In the genomic region with DNA sequence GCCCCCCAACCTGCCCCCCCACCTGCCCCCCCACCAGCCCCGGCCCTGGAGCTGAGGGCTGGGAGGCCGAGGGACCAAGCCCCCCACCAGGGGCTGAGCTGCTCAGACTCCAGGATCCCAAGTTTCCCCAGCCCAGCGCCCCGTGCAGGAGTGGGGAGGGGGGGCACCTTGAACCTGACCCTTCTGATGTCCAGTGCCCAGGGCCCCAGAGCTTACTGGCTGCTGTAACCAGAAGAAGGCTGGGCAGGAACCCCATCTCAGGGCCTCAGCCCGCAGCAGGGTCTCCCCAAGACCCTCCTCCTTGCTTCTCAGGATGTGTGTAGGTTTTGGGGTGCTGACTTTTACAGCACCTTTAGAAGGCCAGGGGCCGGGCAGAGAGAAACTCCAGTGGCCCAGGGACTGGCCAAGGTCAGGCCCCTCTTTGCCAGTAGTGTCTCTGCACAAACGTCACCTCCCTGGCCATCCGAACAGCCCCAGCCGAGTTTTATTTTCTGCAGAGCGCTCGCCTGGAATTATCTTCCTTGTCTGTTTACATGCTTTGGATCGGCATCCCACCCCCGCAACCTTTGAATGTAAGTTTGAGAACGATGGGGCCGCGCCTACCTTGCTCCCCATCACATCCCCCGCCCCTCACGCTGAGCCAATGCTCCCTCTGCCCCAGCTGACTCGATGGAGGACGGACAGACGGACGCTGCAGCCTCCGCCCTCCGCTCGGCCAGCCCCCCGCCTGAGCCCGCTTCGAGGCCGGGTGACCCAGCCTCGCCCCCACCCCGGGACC, we compare ENCODE assay signal across 8 cellular contexts.
DNase-seq lines count a peak whose midpoint lies in the region; ATAC-seq and TF ChIP-seq lines count a peak whose summit lies in the region.

No MANE protein-coding gene starts in this region.

- H3K9ac ChIP-seq in fibroblast of lung (ENCODE audit: insufficient read depth, low read length) (no peak overlapping the region), trophoblast cell (ENCODE audit: low read length) (no peak overlapping the region)

- no peak overlapping the region for H2BK120ac ChIP-seq in trophoblast cell (ENCODE audit: insufficient read depth, low read length, poor library complexity)

- no peaks in the 10 kb centered on the region for H3K36me3 Mint-ChIP-seq in activated CD8-positive, alpha-beta T cell treated with anti-CD3 and anti-CD28 coated beads for 36 hours (ENCODE audit: low read depth)

- H3K36me3 ChIP-seq in fibroblast of lung (ENCODE audit: control insufficient read depth, insufficient read depth, low read length) (no peaks in the 10 kb centered on the region), trophoblast cell (ENCODE audit: control insufficient read depth in 1 of 2, insufficient read depth in 2 of 2, low read length in 2 of 2) (no peaks in the 10 kb centered on the region)

- peak; percentile 72 for ATAC-seq in activated CD8-positive, alpha-beta T cell treated with anti-CD3 and anti-CD28 coated beads for 36 hours
- ATAC-seq in HG03457 (IDR thresholded peaks at IDR 0.05; ENCODE audit: unreplicated experiment) (no peak), GM18858 (IDR thresholded peaks at IDR 0.05; ENCODE audit: unreplicated experiment) (no peak)

- no peaks in the 10 kb centered on the region for H3K4me1 ChIP-seq in fibroblast of lung (ENCODE audit: control insufficient read depth, extremely low read depth, insufficient read depth, low read length)
- H3K4me1 ChIP-seq in trophoblast cell (ENCODE audit: control insufficient read depth in 1 of 2, insufficient read depth in 2 of 2, low read length in 2 of 2): peaks cover 2 to 5% of the 10 kb centered on the region in 2 experiments

- H2BK12ac ChIP-seq in trophoblast cell (ENCODE audit: low read length): no peak overlapping the region

- H3K9me3 ChIP-seq in fibroblast of lung (ENCODE audit: control insufficient read depth, insufficient read depth, low read depth, low read length) (no peaks in the 10 kb centered on the region), trophoblast cell (ENCODE audit: insufficient read depth, low read depth, low read length) (no peaks in the 10 kb centered on the region)

- H2AFZ ChIP-seq in fibroblast of lung (ENCODE audit: low read length): peak overlapping the region; percentile 14
- H2AFZ ChIP-seq in trophoblast cell (ENCODE audit: insufficient read depth, low read length, poor library complexity): no peak overlapping the region

- no peak for TF ChIP-seq EP300 in Ishikawa (IDR thresholded peaks at IDR 0.05; ENCODE audit: borderline replicate concordance)

- no peak overlapping the region for H4K91ac ChIP-seq in trophoblast cell (ENCODE audit: low read depth, low read length)

- intact Hi-C loops in activated CD8-positive, alpha-beta T cell treated with anti-CD3 and anti-CD28 coated beads for 36 hours (cut with micrococcal nuclease): loop anchor here (5.0 to 10.0 kb wide), 2 partner anchors 182 to 369 kb away; no protein-coding TSS in a partner anchor

- H3K27me3 ChIP-seq in fibroblast of lung (ENCODE audit: control insufficient read depth, insufficient read depth, low read length): peaks cover 15% of the 10 kb centered on the region
- H3K27me3 ChIP-seq in trophoblast cell (ENCODE audit: insufficient read depth, low read length): peaks cover 4% of the 10 kb centered on the region

- H4K20me1 ChIP-seq in fibroblast of lung (ENCODE audit: control insufficient read depth, extremely low read depth, insufficient read depth, low read length): no peaks in the 10 kb centered on the region

- no peak overlapping the region for H2AK5ac ChIP-seq in trophoblast cell (ENCODE audit: low read length)

- H3K27me3 Mint-ChIP-seq in activated CD8-positive, alpha-beta T cell treated with anti-CD3 and anti-CD28 coated beads for 36 hours: peaks cover 52% of the 10 kb centered on the region

- TF ChIP-seq RAD21 in Ishikawa (IDR thresholded peaks at IDR 0.05; ENCODE audit: low read depth): no peak

- H3K27ac ChIP-seq in fibroblast of lung (ENCODE audit: insufficient read depth, low read length) (no peak overlapping the region), trophoblast cell (ENCODE audit: low read depth, low read length) (no peak overlapping the region)

- no peak overlapping the region for H4K12ac ChIP-seq in trophoblast cell (ENCODE audit: low read depth, low read length)

- H3K4me1 Mint-ChIP-seq in activated CD8-positive, alpha-beta T cell treated with anti-CD3 and anti-CD28 coated beads for 36 hours (ENCODE audit: low read depth): peaks cover 9% of the 10 kb centered on the region

- no peak overlapping the region for H3K23ac ChIP-seq in trophoblast cell (ENCODE audit: low read length)

- CTCF ChIA-PET in activated CD8-positive, alpha-beta T cell treated with anti-CD3 and anti-CD28 coated beads for 36 hours (lab: Charles Lee): interaction anchor here (0.5 to 3.7 kb wide), 10 partner anchors 37 to 372 kb away, joined by 3 to 14 read pairs (median 3); no protein-coding TSS in a partner anchor

- no CpG with 5 or more reads among the region's 31 CpGs for WGBS in trophoblast cell (ENCODE audit: extremely low coverage, insufficient coverage, insufficient read length)

- no peak overlapping the region for H3K18ac ChIP-seq in trophoblast cell (ENCODE audit: low read length)

- no peaks in the 10 kb centered on the region for H3K9me3 Mint-ChIP-seq in activated CD8-positive, alpha-beta T cell treated with anti-CD3 and anti-CD28 coated beads for 36 hours

- H3K4me3 ChIP-seq in fibroblast of lung (replicated peaks in 1 of 4; ENCODE audit: control extremely low read depth in 1 of 4, insufficient read depth in 1 of 4, low read depth in 3 of 4, low read length in 4 of 4) (peak overlapping the region; percentile 30 to 40 (median 32)), trophoblast cell (ENCODE audit: low read depth, low read length) (peak overlapping the region; percentile 42)

- no peak for TF ChIP-seq CTCF in activated CD8-positive, alpha-beta T cell treated with anti-CD3 and anti-CD28 coated beads for 36 hours (IDR thresholded peaks at IDR 0.05)
- TF ChIP-seq CTCF in fibroblast of lung (conservative IDR thresholded peaks at IDR 0.05 in 1 of 2, IDR thresholded peaks at IDR 0.05 in 1 of 2; ENCODE audit: low read depth in 1 of 2, low read length in 2 of 2): no peak

- H3K14ac ChIP-seq in trophoblast cell (ENCODE audit: low read length): no peak overlapping the region

- H2BK5ac ChIP-seq in trophoblast cell (ENCODE audit: low read depth, low read length, poor library complexity): no peak overlapping the region

- no peak overlapping the region for H3K27ac Mint-ChIP-seq in activated CD8-positive, alpha-beta T cell treated with anti-CD3 and anti-CD28 coated beads for 36 hours

- H3K4me2 ChIP-seq in fibroblast of lung (ENCODE audit: extremely low read depth, insufficient read depth, low read length) (peak overlapping the region; percentile 85), trophoblast cell (ENCODE audit: low read length) (peak overlapping the region; percentile 83)

- H3K79me2 ChIP-seq in fibroblast of lung (ENCODE audit: control insufficient read depth, insufficient read depth, low read length) (no peaks in the 10 kb centered on the region), trophoblast cell (ENCODE audit: control insufficient read depth, insufficient read depth, low read length, poor library complexity) (no peaks in the 10 kb centered on the region)

- H4K8ac ChIP-seq in trophoblast cell (ENCODE audit: low read depth, low read length): no peak overlapping the region

- H3K4me3 Mint-ChIP-seq in activated CD8-positive, alpha-beta T cell treated with anti-CD3 and anti-CD28 coated beads for 36 hours: peak overlapping the region; percentile 48

- DNase-seq in AG08396 (ENCODE audit: low spot score): peak; percentile 61
- DNase-seq in activated CD8-positive, alpha-beta T cell treated with anti-CD3 and anti-CD28 coated beads for 36 hours: peak; percentile 64
- DNase-seq in fibroblast of lung (ENCODE audit: low read depth in 2 of 2): peak in 1 of 2 donors; percentile 44
- DNase-seq in trophoblast cell: peak in 1 of 2 donors; percentile 10
- DNase-seq in NCI-H446 (lab: John Stamatoyannopoulos, UW): no peak

- POLR2A ChIA-PET in activated CD8-positive, alpha-beta T cell treated with anti-CD3 and anti-CD28 coated beads for 36 hours (lab: Charles Lee): interaction anchor here (0.5 to 0.7 kb wide), 2 partner anchors 38 to 872 kb away, joined by 3 read pairs; no protein-coding TSS in a partner anchor

- H3K4ac ChIP-seq in trophoblast cell (ENCODE audit: low read depth, low read length): no peak overlapping the region

- no peaks in the 10 kb centered on the region for H3K79me1 ChIP-seq in trophoblast cell (ENCODE audit: low read length)

TF ChIP-seq in Ishikawa, 13 proteins besides CTCF, POLR2A, EP300 and RAD21:
- TF ChIP-seq TAF1 (IDR thresholded peaks at IDR 0.05; ENCODE audit: low read depth) (no peak), EGR1 (IDR thresholded peaks at IDR 0.05) (0 out of 2 replicates have a peak, but pooled peaks have one; percentile 28)

Comparison
In these comparisons a context has a peak if more than half of its experiments do, and no peak if none do; other contexts are left out.
1. DNase-seq: peak in AG08396 (single experiment) and activated CD8-positive, alpha-beta T cell treated with anti-CD3 and anti-CD28 coated beads for 36 hours (single experiment); none in NCI-H446 (0 of 2).